30 cellular contexts compared by ENCODE assay signal in the genomic region with DNA sequence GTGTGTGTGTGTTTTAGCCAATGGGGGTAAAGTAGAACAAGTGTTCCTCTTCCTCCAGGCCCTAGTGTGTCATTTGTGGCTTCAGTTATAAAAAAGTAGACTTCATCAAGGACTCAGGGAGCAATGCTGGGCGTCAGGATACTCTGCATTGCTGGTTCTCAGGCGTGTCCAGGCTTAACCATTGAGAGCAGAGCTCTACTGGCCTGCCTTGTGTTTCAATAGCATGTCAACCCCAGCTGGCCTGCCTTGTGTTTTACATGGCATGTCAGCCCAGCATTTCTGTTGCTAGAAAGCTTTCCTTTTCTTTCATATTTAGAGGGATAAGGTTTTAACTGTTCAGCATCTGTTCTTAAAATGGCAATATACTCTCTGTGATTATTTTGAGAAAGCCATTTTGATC.
"Had no signal": no experiment of that assay in that cellular context is flagged by ENCODE, and none has a peak within 500 bp of the region (broad histone marks: within the 10 kb centered on the region; RNA-seq: fewer than 3 reads in every experiment).

No MANE protein-coding gene starts in this region.

- H3K4me1 ChIP-seq: esophagus muscularis mucosa, foreskin keratinocyte, gastrocnemius medialis, heart right ventricle had no signal

- H3K9me3 Mint-ChIP-seq: activated T-cell treated with anti-CD3 and anti-CD28 coated beads, Interleukin-2, amount 50 U/mL, for 24 hours; activated T-helper 17 cell treated with anti-CD3 and anti-CD28 coated beads, Interleukin-2, amount 50 U/mL, for 72 hours had no signal

- ATAC-seq: activated CD4-positive, alpha-beta T cell treated with anti-CD3 and anti-CD28 coated beads for 36 hours; activated T-helper 17 cell treated with anti-CD3 and anti-CD28 coated beads, Interleukin-2, amount 50 U/mL, for 72 hours; effector memory CD8-positive, alpha-beta T cell; foreskin keratinocyte; gastrocnemius medialis; heart right ventricle had no signal

- H3K36me3 Mint-ChIP-seq: activated CD4-positive, alpha-beta memory T cell treated with anti-CD3 and anti-CD28 coated beads for 36 hours; activated naive CD8-positive, alpha-beta T cell had no signal

- H3K27ac ChIP-seq: esophagus muscularis mucosa, foreskin keratinocyte, gastrocnemius medialis, heart right ventricle, hepatocyte had no signal

- H3K9me3 ChIP-seq: esophagus muscularis mucosa, gastrocnemius medialis, heart right ventricle had no signal

- H3K27ac Mint-ChIP-seq: activated CD4-positive, alpha-beta memory T cell treated with anti-CD3 and anti-CD28 coated beads for 36 hours; activated CD4-positive, alpha-beta T cell treated with anti-CD3 and anti-CD28 coated beads for 36 hours; activated CD4-positive, alpha-beta T cell treated with anti-CD3 and anti-CD28 coated beads, Interleukin-2, amount 10 ng/mL, durations not matched to agents 24 days and 14 days; activated naive CD8-positive, alpha-beta T cell; activated T-cell treated with anti-CD3 and anti-CD28 coated beads, Interleukin-2, amount 50 U/mL, for 24 hours; activated T-helper 17 cell treated with anti-CD3 and anti-CD28 coated beads, Interleukin-2, amount 50 U/mL, for 72 hours; effector memory CD8-positive, alpha-beta T cell had no signal

- H3K4me3 Mint-ChIP-seq: activated CD4-positive, alpha-beta memory T cell treated with anti-CD3 and anti-CD28 coated beads for 36 hours; activated CD4-positive, alpha-beta T cell treated with anti-CD3 and anti-CD28 coated beads for 36 hours; activated CD4-positive, alpha-beta T cell treated with anti-CD3 and anti-CD28 coated beads, Interleukin-2, amount 10 ng/mL, durations not matched to agents 24 days and 14 days; activated naive CD8-positive, alpha-beta T cell; activated T-cell treated with anti-CD3 and anti-CD28 coated beads, Interleukin-2, amount 50 U/mL, for 24 hours; activated T-helper 17 cell treated with anti-CD3 and anti-CD28 coated beads, Interleukin-2, amount 50 U/mL, for 72 hours; effector memory CD8-positive, alpha-beta T cell had no signal

- H3K27me3 Mint-ChIP-seq: activated CD4-positive, alpha-beta memory T cell treated with anti-CD3 and anti-CD28 coated beads for 36 hours; activated CD4-positive, alpha-beta T cell treated with anti-CD3 and anti-CD28 coated beads for 36 hours; activated CD4-positive, alpha-beta T cell treated with anti-CD3 and anti-CD28 coated beads, Interleukin-2, amount 10 ng/mL, durations not matched to agents 24 days and 14 days; activated naive CD8-positive, alpha-beta T cell; activated T-cell treated with anti-CD3 and anti-CD28 coated beads, Interleukin-2, amount 50 U/mL, for 24 hours; activated T-helper 17 cell treated with anti-CD3 and anti-CD28 coated beads, Interleukin-2, amount 50 U/mL, for 72 hours; effector memory CD8-positive, alpha-beta T cell had no signal

- H3K4me3 ChIP-seq: esophagus muscularis mucosa, gastrocnemius medialis, heart right ventricle, hepatocyte had no signal

- H3K27me3 ChIP-seq: esophagus muscularis mucosa, foreskin keratinocyte, gastrocnemius medialis, hepatocyte had no signal

- H3K79me2 ChIP-seq: hepatocyte had no signal

- DNase-seq: activated CD4-positive, alpha-beta memory T cell treated with anti-CD3 and anti-CD28 coated beads for 36 hours; activated CD4-positive, alpha-beta T cell treated with anti-CD3 and anti-CD28 coated beads for 36 hours; activated CD4-positive, alpha-beta T cell treated with anti-CD3 and anti-CD28 coated beads, Interleukin-2, amount 10 ng/mL, durations not matched to agents 24 days and 14 days; activated CD4-positive, CD25-positive, alpha-beta regulatory T cell; activated CD4-positive, CD25-positive, alpha-beta regulatory T cell treated with anti-CD3 and anti-CD28 coated beads, Interleukin-2, amount 50 U/mL, for 72 hours; activated CD8-positive, alpha-beta memory T cell treated with anti-CD3 and anti-CD28 coated beads, Interleukin-2, amount 50 U/mL, for 48 hours; activated effector memory CD4-positive, alpha-beta T cell treated with Interleukin-2 at 50 U/mL for 16 hours; activated gamma-delta T cell treated with Interleukin-2 at 50 U/mL for 16 hours; activated naive CD4-positive, alpha-beta T cell treated with anti-CD3 and anti-CD28 coated beads, Interleukin-2, amount 50 U/mL, for 16 hours; activated naive CD4-positive, alpha-beta T cell treated with Interleukin-2 at 50 U/mL for 16 hours; activated T-cell treated with anti-CD3 and anti-CD28 coated beads for 4 hours; activated T-cell treated with anti-CD3 and anti-CD28 coated beads, Interleukin-2, amount 50 U/mL, for 24 hours; amniotic stem cell; anterior cingulate cortex; caudate nucleus; cortex of kidney; dermis blood vessel endothelial cell; effector CD4-positive, alpha-beta T cell; effector memory CD8-positive, alpha-beta T cell; erythroblast; foreskin keratinocyte; gastrocnemius medialis; heart right ventricle; T-helper 2 cell had no signal

- H3K4me2 ChIP-seq: hepatocyte had no signal

- FAIRE-seq: astrocyte, colon had no signal

- H3K36me3 ChIP-seq: esophagus muscularis mucosa, gastrocnemius medialis, heart right ventricle had no signal

- H2AFZ ChIP-seq: hepatocyte had no signal

- H3K4me1 Mint-ChIP-seq: activated CD4-positive, alpha-beta T cell treated with anti-CD3 and anti-CD28 coated beads for 36 hours; activated CD4-positive, alpha-beta T cell treated with anti-CD3 and anti-CD28 coated beads, Interleukin-2, amount 10 ng/mL, durations not matched to agents 24 days and 14 days; activated T-helper 17 cell treated with anti-CD3 and anti-CD28 coated beads, Interleukin-2, amount 50 U/mL, for 72 hours had no signal
